8 cellular contexts compared by ENCODE assay signal in genomic region chr5:143434261-143435206, GRCh38. TPM values are rescaled to one million over a fixed set of nuclear protein-coding genes. Genes with fewer than 3 reads are reported as not detected.
DNase-seq lines count a peak whose midpoint lies in the region; ATAC-seq, FAIRE-seq and TF ChIP-seq lines count a peak whose summit lies in the region.

No MANE protein-coding gene starts in this region.

- H3K36me3 ChIP-seq in HepG2 (replicated peaks in 1 of 2; ENCODE audit: control insufficient read depth in 1 of 2, insufficient read depth in 2 of 2, low read length in 2 of 2): no peaks in the 10 kb centered on the region
- no peaks in the 10 kb centered on the region for H3K36me3 ChIP-seq in suprapubic skin

- no peaks in the 10 kb centered on the region for H4K20me1 ChIP-seq in HepG2 (ENCODE audit: insufficient read depth, low read length)

- H3K27me3 ChIP-seq in HepG2 (ENCODE audit: control insufficient read depth in 1 of 2, insufficient read depth in 2 of 2, low read length in 2 of 2) (peaks cover 0 to 6% of the 10 kb centered on the region in 2 experiments; a peak in 3 of 5 replicates), suprapubic skin (no peaks in the 10 kb centered on the region)

- DNase-seq in activated CD8-positive, alpha-beta memory T cell treated with anti-CD3 and anti-CD28 coated beads, Interleukin-2, amount 50 U/mL, for 1 hour (ENCODE audit: extremely low read depth): peak; percentile 23
- DNase-seq in HepG2 (ENCODE audit: low spot score) (no peak), suprapubic skin (ENCODE audit: low spot score in 2 of 2) (no peak), NCI-H345 (lab: John Stamatoyannopoulos, UW) (no peak), COLO829 (ENCODE audit: low spot score) (no peak), erythroblast (lab: John Stamatoyannopoulos, UW) (no peak)

- TF ChIP-seq CTCF in HepG2 (CRISPR knock-in tag; IDR thresholded peaks at IDR 0.05): no peak
- no peak for TF ChIP-seq CTCF in suprapubic skin (IDR thresholded peaks at IDR 0.05)

- H3K4me2 ChIP-seq in HepG2 (ENCODE audit: low read depth, low read length): peak overlapping the region; percentile 68

- ATAC-seq in GM18517 (IDR thresholded peaks at IDR 0.05; ENCODE audit: unreplicated experiment): peak; percentile 21
- peak; percentile 26 for ATAC-seq in HG03460 (IDR thresholded peaks at IDR 0.05; ENCODE audit: unreplicated experiment)
- ATAC-seq in HepG2: no peak

- CTCF ChIA-PET in HepG2 (lab: Yijun Ruan, JAX; ENCODE audit: low intra/inter-chr PET ratio, low total read pairs): no interaction called here

- 24% methylated on average over 7 of the region's 7 CpGs for WGBS in HepG2 (ENCODE audit: low lambda C conversion rate)
- WGBS in suprapubic skin: 30% methylated on average over 7 of the region's 7 CpGs

- in situ Hi-C loops in HepG2 (cut with HindIII; ENCODE audit: extremely low pct_ligation_motif_present, low pct_unique_long_range_greater_than_20kb): loop anchor here (25.0 kb wide), 1 partner anchor 378 kb away; the partner anchor contains the start of gene HMHB1

- H3K4me3 ChIP-seq in HepG2 (replicated peaks in 1 of 3; ENCODE audit: insufficient read depth in 1 of 3, low read depth in 2 of 3, low read length in 3 of 3): peak overlapping the region in 2 of 3 experiments; percentile 25 to 35; a peak in 3 of 6 replicates
- peak overlapping the region; percentile 34 for H3K4me3 ChIP-seq in suprapubic skin

- peak overlapping the region; percentile 70 for H2AFZ ChIP-seq in HepG2 (ENCODE audit: low read length)

- H3K9ac ChIP-seq in HepG2 (ENCODE audit: insufficient read depth, low read depth, low read length): no peak overlapping the region

- H3K9me3 ChIP-seq in HepG2 (ENCODE audit: low read length): no peaks in the 10 kb centered on the region
- H3K9me3 ChIP-seq in suprapubic skin: no peaks in the 10 kb centered on the region

- H3K79me2 ChIP-seq in HepG2 (ENCODE audit: insufficient read depth, low read length): no peaks in the 10 kb centered on the region

- POLR2A ChIA-PET in HepG2 (lab: Yijun Ruan, JAX): no interaction called here

- no peak for FAIRE-seq in HepG2 (lab: Jason Lieb, UNC)

- BruUV-seq in HepG2 (replicated peaks; lab: Mats Ljungman, UMichigan): no TSS peak

- TF ChIP-seq RAD21 in HepG2 (CRISPR knock-in tag; IDR thresholded peaks at IDR 0.05): no peak

- no peak for TF ChIP-seq EP300 in HepG2 (IDR thresholded peaks at IDR 0.05; ENCODE audit: low read depth in 2 of 2, low read length in 2 of 2)
- no peak for TF ChIP-seq EP300 in HepG2 (CRISPR knock-in tag; IDR thresholded peaks at IDR 0.05; ENCODE audit: borderline replicate concordance)
- TF ChIP-seq EP300 in suprapubic skin (IDR thresholded peaks at IDR 0.05): no peak

- H3K4me1 ChIP-seq in HepG2 (ENCODE audit: insufficient read depth, low read length) (peaks cover 32% of the 10 kb centered on the region), suprapubic skin (peaks cover 11% of the 10 kb centered on the region)

- TF ChIP-seq POLR2A in HepG2 (IDR thresholded peaks at IDR 0.05; ENCODE audit: insufficient read depth in 1 of 2, low read depth in 2 of 2, low read length in 2 of 2) (no peak), suprapubic skin (IDR thresholded peaks at IDR 0.05) (no peak), erythroblast (IDR thresholded peaks at IDR 0.05; ENCODE audit: low read length) (no peak)

- H3K27ac ChIP-seq in HepG2 (ENCODE audit: extremely low read length, insufficient read depth, low read length) (no peak overlapping the region), suprapubic skin (peak overlapping the region; percentile 49)

- intact Hi-C loops in HepG2 (cut with micrococcal nuclease; ENCODE audit: unreplicated experiment): no loop called here

TF ChIP-seq in HepG2, 621 proteins besides CTCF, POLR2A, EP300 and RAD21:
- peak; percentile 50 for TF ChIP-seq ZNF629 (CRISPR knock-in tag; conservative IDR thresholded peaks at IDR 0.05)
- no peak for TF ChIP-seq ZNF737 (CRISPR knock-in tag; IDR thresholded peaks at IDR 0.05; ENCODE audit: borderline replicate concordance)

RNA-seq across cellular contexts. Expression of gene NR3C1, which starts 31.0 kb away (rescaled TPM):
- 24.3 and 30.0 TPM in 2 replicates for total RNA-seq in HepG2 (2016; rRNA removed; fragmentation: Illumina TruSeq; extraction: Trizol)
- total RNA-seq in HepG2 (2016; cell fraction: cytosol; rRNA removed; fragmentation: Illumina TruSeq; extraction: Trizol; ENCODE audit: low read depth): 34.6 and 40.8 TPM in 2 replicates
- total RNA-seq in HepG2 (2016; cell fraction: insoluble cytoplasmic fraction; rRNA removed; fragmentation: Illumina TruSeq; extraction: Trizol): 27.6 and 29.7 TPM in 2 replicates
- 42.6 and 43.8 TPM in 2 replicates for total RNA-seq in HepG2 (2016; cell fraction: membrane; rRNA removed; fragmentation: Illumina TruSeq; extraction: Trizol)
- total RNA-seq in HepG2 (2016; cell fraction: nucleus; rRNA removed; fragmentation: Illumina TruSeq; extraction: Trizol): 41.0 and 41.5 TPM in 2 replicates
- 8.9 and 10.0 TPM in 2 replicates for polyA plus RNA-seq in HepG2 (2011; rRNA removed)
- 4.5 and 7.8 TPM in 2 replicates for polyA plus RNA-seq in HepG2 (2011; cell fraction: cytosol; rRNA removed)
- 4.7 and 5.3 TPM in 2 replicates for polyA plus RNA-seq in HepG2 (2011; cell fraction: nucleus; rRNA removed)
- polyA plus RNA-seq in HepG2 (2012): 17.8 and 19.1 TPM in 2 replicates
- polyA plus RNA-seq in HepG2 (2016; cell fraction: cytosol; fragmentation: Illumina TruSeq; extraction: Trizol; ENCODE audit: low read depth): 0.48 and 0.52 TPM in 2 replicates
- polyA plus RNA-seq in HepG2 (2016; cell fraction: insoluble cytoplasmic fraction; fragmentation: Illumina TruSeq; extraction: Trizol; ENCODE audit: low read depth): 14.7 and 15.8 TPM in 2 replicates
- polyA plus RNA-seq in HepG2 (2016; cell fraction: membrane; fragmentation: Illumina TruSeq; extraction: Trizol; ENCODE audit: low read depth): 3.1 and 3.3 TPM in 2 replicates
- 11.1 and 11.7 TPM in 2 replicates for polyA plus RNA-seq in HepG2 (2016; cell fraction: nucleus; fragmentation: Illumina TruSeq; extraction: Trizol; ENCODE audit: insufficient read depth, low read depth)
- polyA minus RNA-seq in HepG2 (2011; rRNA and poly(A)+ RNA removed; ENCODE audit: low replicate concordance): 13.6 and 58.6 TPM in 2 replicates
- 18.9 and 21.2 TPM in 2 replicates for polyA minus RNA-seq in HepG2 (2011; cell fraction: cytosol; rRNA and poly(A)+ RNA removed)
- polyA minus RNA-seq in HepG2 (2011; cell fraction: nucleus; rRNA and poly(A)+ RNA removed): 45.3 and 61.3 TPM in 2 replicates
- total RNA-seq in suprapubic skin: 10 to 100 TPM; 50.4 to 68.8 (median 56.5) TPM
